ENCODE assay signal across 1 cellular context in the genomic region with DNA sequence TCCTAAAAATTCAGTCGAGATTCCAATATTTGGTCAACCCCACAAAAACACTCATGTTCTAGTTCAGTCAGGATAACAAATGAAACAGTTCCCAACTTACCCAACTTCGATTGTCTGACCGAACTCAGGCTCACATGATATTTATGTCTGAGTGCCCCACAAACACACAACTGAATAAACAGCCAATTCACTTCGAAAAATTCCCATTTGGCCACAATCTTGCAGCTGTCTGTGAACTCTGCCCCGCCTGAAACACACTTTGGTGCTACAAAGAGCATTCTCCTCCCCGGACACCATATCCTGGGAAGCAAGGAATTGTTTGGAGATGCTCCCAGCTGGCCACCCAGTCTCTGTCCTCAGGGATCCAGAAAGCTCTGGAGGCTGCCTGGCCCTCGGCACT.
TF ChIP-seq lines count a peak whose summit lies in the region.

No MANE protein-coding gene starts in this region.

TF ChIP-seq in HepG2, 621 proteins besides CTCF, POLR2A, EP300 and RAD21 (continued from another document):
- TF ChIP-seq STAG1 (CRISPR knock-in tag; IDR thresholded peaks at IDR 0.05) (no peak), ZNF530 (CRISPR knock-in tag; IDR thresholded peaks at IDR 0.05; ENCODE audit: low read depth) (no peak)
